Comparison of ENCODE assay signal across 8 cellular contexts in the genomic region with DNA sequence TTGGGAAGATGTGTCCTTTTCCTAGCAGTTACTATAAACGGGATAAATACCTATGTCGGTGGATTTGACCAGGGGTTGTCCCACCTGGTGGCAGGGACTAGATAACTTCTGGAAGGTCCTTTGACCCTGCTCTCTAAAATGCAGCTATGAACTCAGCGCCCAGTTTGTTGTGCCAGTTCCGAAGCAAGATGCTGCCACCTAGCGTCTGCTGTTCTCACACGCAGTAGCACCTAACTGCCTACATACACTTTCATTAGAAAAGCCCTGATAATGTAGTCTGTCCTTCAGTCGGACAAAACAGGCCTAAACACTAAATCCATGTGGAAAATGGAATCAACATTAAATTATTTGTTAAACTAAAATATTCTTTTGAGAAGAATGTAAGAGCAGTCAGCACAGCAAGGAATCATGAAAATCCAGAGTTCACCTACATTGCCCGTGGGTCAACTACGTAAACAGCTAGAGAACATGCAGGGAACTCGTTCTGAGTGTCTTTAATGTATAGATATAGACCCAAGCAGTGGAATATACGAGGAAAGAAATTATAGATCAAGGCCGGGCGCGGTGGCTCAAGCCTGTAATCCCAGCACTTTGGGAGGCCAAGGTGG. TPM values are rescaled to one million over a fixed set of nuclear protein-coding genes. Genes with fewer than 3 reads are reported as not detected.
DNase-seq lines count a peak whose midpoint lies in the region; ATAC-seq and TF ChIP-seq lines count a peak whose summit lies in the region.

No MANE protein-coding gene starts in this region.

- TF ChIP-seq CTCF in DOHH2 (IDR thresholded peaks at IDR 0.05; ENCODE audit: low read depth, low read length, poor library complexity, severe bottlenecking) (peak; percentile 91), PC-3 (conservative IDR thresholded peaks at IDR 0.05; ENCODE audit: low read depth, low read length) (peak; percentile 89), fibroblast of lung (conservative IDR thresholded peaks at IDR 0.05 in 1 of 2, IDR thresholded peaks at IDR 0.05 in 1 of 2; ENCODE audit: low read depth in 1 of 2, low read length in 2 of 2) (peak; percentile 93 to 96), nephron progenitor cell (IDR thresholded peaks at IDR 0.05) (peak; percentile 86)

- H3K27me3 ChIP-seq in DOHH2 (ENCODE audit: control insufficient read depth, low read length): no peaks in the 10 kb centered on the region
- H3K27me3 ChIP-seq in PC-3 (ENCODE audit: low read length): no peaks in the 10 kb centered on the region
- H3K27me3 ChIP-seq in fibroblast of lung (ENCODE audit: control insufficient read depth, insufficient read depth, low read length): no peaks in the 10 kb centered on the region

- H3K27ac Mint-ChIP-seq in nephron progenitor cell: no peak overlapping the region

- no peaks in the 10 kb centered on the region for H3K9me3 Mint-ChIP-seq in nephron progenitor cell

- H4K20me1 ChIP-seq in DOHH2 (ENCODE audit: control insufficient read depth, insufficient read depth, low read depth, low read length): no peaks in the 10 kb centered on the region
- no peaks in the 10 kb centered on the region for H4K20me1 ChIP-seq in PC-3 (ENCODE audit: low read length)
- no peaks in the 10 kb centered on the region for H4K20me1 ChIP-seq in fibroblast of lung (ENCODE audit: control insufficient read depth, extremely low read depth, insufficient read depth, low read length)

- H3K4me1 Mint-ChIP-seq in nephron progenitor cell: peaks cover 34% of the 10 kb centered on the region

- no TSS peak for BruUV-seq in PC-3 (replicated peaks; lab: Mats Ljungman, UMichigan)

- H3F3A ChIP-seq in DOHH2 (ENCODE audit: control insufficient read depth, insufficient read depth) (no peaks in the 10 kb centered on the region), PC-3 (ENCODE audit: low read length, unreplicated experiment) (no peaks in the 10 kb centered on the region)

- intact Hi-C loops in PC-3 (cut with micrococcal nuclease): loop anchor here (1.0 kb wide), 1 partner anchor 504 kb away; no protein-coding TSS in a partner anchor

- H3K9me3 ChIP-seq in DOHH2 (ENCODE audit: control insufficient read depth, insufficient read depth, low read length) (no peaks in the 10 kb centered on the region), PC-3 (ENCODE audit: low read length) (no peaks in the 10 kb centered on the region), fibroblast of lung (ENCODE audit: control insufficient read depth, insufficient read depth, low read depth, low read length) (no peaks in the 10 kb centered on the region)

- H3K4me2 ChIP-seq in DOHH2 (ENCODE audit: low read length): no peak overlapping the region
- no peak overlapping the region for H3K4me2 ChIP-seq in PC-3 (ENCODE audit: low read length)
- H3K4me2 ChIP-seq in fibroblast of lung (ENCODE audit: extremely low read depth, insufficient read depth, low read length): no peak overlapping the region

- H3K27ac ChIP-seq in DOHH2 (ENCODE audit: low read depth, low read length) (no peak overlapping the region), PC-3 (ENCODE audit: low read length) (no peak overlapping the region), fibroblast of lung (ENCODE audit: insufficient read depth, low read length) (no peak overlapping the region)

- no peak overlapping the region for H2AFZ ChIP-seq in PC-3 (ENCODE audit: low read length)
- H2AFZ ChIP-seq in fibroblast of lung (ENCODE audit: low read length): no peak overlapping the region

- H3K79me2 ChIP-seq in DOHH2 (ENCODE audit: control insufficient read depth, low read length): no peaks in the 10 kb centered on the region
- H3K79me2 ChIP-seq in PC-3 (ENCODE audit: low read length): no peaks in the 10 kb centered on the region
- no peaks in the 10 kb centered on the region for H3K79me2 ChIP-seq in fibroblast of lung (ENCODE audit: control insufficient read depth, insufficient read depth, low read length)

- H3K36me3 ChIP-seq in DOHH2 (ENCODE audit: control insufficient read depth, low read length) (no peaks in the 10 kb centered on the region), PC-3 (ENCODE audit: low read depth, low read length) (no peaks in the 10 kb centered on the region), fibroblast of lung (ENCODE audit: control insufficient read depth, insufficient read depth, low read length) (no peaks in the 10 kb centered on the region)

- peaks cover 4% of the 10 kb centered on the region for H3K27me3 Mint-ChIP-seq in nephron progenitor cell (ENCODE audit: low read depth, poor library complexity)

- H3K4me1 ChIP-seq in DOHH2 (ENCODE audit: control insufficient read depth, low read length) (peaks cover 29% of the 10 kb centered on the region), PC-3 (ENCODE audit: insufficient read depth, low read length) (no peaks in the 10 kb centered on the region), fibroblast of lung (ENCODE audit: control insufficient read depth, extremely low read depth, insufficient read depth, low read length) (no peaks in the 10 kb centered on the region)

- in situ Hi-C loops in KBM-7 (cut with MboI; ENCODE audit: low pct_unique_long_range_greater_than_20kb, low sequenced_read_pairs): no loop called here

- CTCF ChIA-PET in PC-3 (lab: Charles Lee): interaction anchor here (0.5 to 1.7 kb wide), 4 partner anchors 146 to 627 kb away, joined by 3 to 16 read pairs (median 8); no protein-coding TSS in a partner anchor

- H3K4me3 ChIP-seq in DOHH2 (ENCODE audit: low read length): no peak overlapping the region
- H3K4me3 ChIP-seq in PC-3 (ENCODE audit: low read length): no peak overlapping the region
- H3K4me3 ChIP-seq in fibroblast of lung (replicated peaks in 1 of 4; ENCODE audit: control extremely low read depth in 1 of 4, insufficient read depth in 1 of 4, low read depth in 3 of 4, low read length in 4 of 4): no peak overlapping the region

- no peaks in the 10 kb centered on the region for H3K36me3 Mint-ChIP-seq in nephron progenitor cell (ENCODE audit: low read depth)

- H3K9me2 ChIP-seq in DOHH2 (replicated peaks; ENCODE audit: control insufficient read depth, low read length): no peaks in the 10 kb centered on the region
- no peaks in the 10 kb centered on the region for H3K9me2 ChIP-seq in PC-3 (replicated peaks; ENCODE audit: low read length)

- DNase-seq in KBM-7: peak; percentile 73
- peak; percentile 69 for DNase-seq in PC-3
- peak; percentile 59 for DNase-seq in activated T-cell treated with anti-CD3 and anti-CD28 coated beads for 4 hours
- DNase-seq in fibroblast of lung (ENCODE audit: low read depth in 2 of 2): peak; percentile 55 to 77
- peak; percentile 73 for DNase-seq in nephron progenitor cell
- peak; percentile 21 to 65 (median 48) for DNase-seq in stimulated activated naive CD4-positive, alpha-beta T cell (lab: John Stamatoyannopoulos, UW)

- H3K9ac ChIP-seq in PC-3 (ENCODE audit: low read length) (no peak overlapping the region), fibroblast of lung (ENCODE audit: insufficient read depth, low read length) (no peak overlapping the region)

- H3K4me3 Mint-ChIP-seq in nephron progenitor cell: no peak overlapping the region

- ATAC-seq in PC-3 (peak; percentile 78), HG03135 (IDR thresholded peaks at IDR 0.05; ENCODE audit: unreplicated experiment) (no peak)

- POLR2A ChIA-PET in PC-3 (lab: Charles Lee; ENCODE audit: unreplicated experiment): no interaction called here

RNA-seq across cellular contexts. Expression of gene CRACR2A, which starts 51.1 kb away (rescaled TPM):
- total RNA-seq in PC-3 (2014; rRNA removed) (not detected in 2 replicates), fibroblast of lung (3.3 and 5.8 TPM in 2 replicates)
- 5.9 and 8.8 TPM in 2 replicates for polyA plus RNA-seq in fibroblast of lung
- polyA plus RNA-seq in fibroblast of lung (2012): 4.0 and 7.9 TPM in 2 replicates
- polyA minus RNA-seq in fibroblast of lung (ENCODE audit: low replicate concordance): 4.0 and 4.5 TPM in 2 replicates
